Comparison of ENCODE assay signal across 19 cellular contexts in genomic region chr11:46002146-46002545, GRCh38.
"Had no signal": no experiment of that assay in that cellular context is flagged by ENCODE, and none has a peak within 500 bp of the region (broad histone marks: within the 10 kb centered on the region; RNA-seq: fewer than 3 reads in every experiment).

No MANE protein-coding gene starts in this region.

- H3K9me3 Mint-ChIP-seq: activated T-cell treated with anti-CD3 and anti-CD28 coated beads, Interleukin-2, amount 50 U/mL, for 4 hours; dendritic cell treated with granulocyte-macrophage colony-stimulating factor and Interleukin-4, amounts not matched to agents 40 ng/mL and 50 ng/mL, for 4 days; effector memory CD8-positive, alpha-beta T cell; naive thymus-derived CD8-positive, alpha-beta T cell; T-helper 2 cell treated with Interferon-gamma antibody and Interleukin-4, amounts not matched to agents 5 μg/mL and 100 μg/mL, for 36 hours; type B pancreatic cell had no signal

- H3K27ac ChIP-seq: prostate gland, right lobe of liver had no signal

- H3K36me3 Mint-ChIP-seq: type B pancreatic cell had no signal

- H3K9me3 ChIP-seq: prostate gland, right lobe of liver had no signal

- H3K4me3 Mint-ChIP-seq: activated T-cell treated with anti-CD3 and anti-CD28 coated beads, Interleukin-2, amount 50 U/mL, for 4 hours; dendritic cell treated with granulocyte-macrophage colony-stimulating factor and Interleukin-4, amounts not matched to agents 40 ng/mL and 50 ng/mL, for 4 days; effector memory CD8-positive, alpha-beta T cell; naive thymus-derived CD8-positive, alpha-beta T cell; T-helper 2 cell treated with Interferon-gamma antibody and Interleukin-4, amounts not matched to agents 5 μg/mL and 100 μg/mL, for 36 hours; type B pancreatic cell had no signal

- H3K4me1 ChIP-seq: prostate gland, right lobe of liver had no signal

- H3K27me3 ChIP-seq: right lobe of liver had no signal

- H3K27ac Mint-ChIP-seq: dendritic cell treated with granulocyte-macrophage colony-stimulating factor and Interleukin-4, amounts not matched to agents 40 ng/mL and 50 ng/mL, for 4 days; effector memory CD8-positive, alpha-beta T cell; naive thymus-derived CD8-positive, alpha-beta T cell; T-helper 2 cell treated with Interferon-gamma antibody and Interleukin-4, amounts not matched to agents 5 μg/mL and 100 μg/mL, for 36 hours; type B pancreatic cell had no signal

- ATAC-seq: activated T-cell treated with anti-CD3 and anti-CD28 coated beads, Interleukin-2, amount 50 U/mL, for 4 hours; effector memory CD8-positive, alpha-beta T cell; left colon; naive thymus-derived CD8-positive, alpha-beta T cell; right lobe of liver had no signal

- DNase-seq: activated CD4-positive, alpha-beta T cell treated with anti-CD3 and anti-CD28 coated beads, Interleukin-2, amount 50 U/mL, for 48 hours; activated CD4-positive, CD25-positive, alpha-beta regulatory T cell treated with anti-CD3 and anti-CD28 coated beads, Interleukin-2, amount 50 U/mL, for 72 hours; activated T-cell treated with anti-CD3 and anti-CD28 coated beads, Interleukin-2, amount 50 U/mL, for 4 hours; aorta; caudate nucleus; effector memory CD8-positive, alpha-beta T cell; erythroblast; glutamatergic neuron; left colon; naive thymus-derived CD8-positive, alpha-beta T cell; nucleus accumbens; right lobe of liver; stimulated activated CD4-positive, alpha-beta T cell treated with anti-CD3 and anti-CD28 coated beads, Interleukin-12 subunit alpha, Interleukin-12 subunit beta, amount 100 ng/mL, for 4 hours; stimulated activated naive CD4-positive, alpha-beta T cell treated with Interleukin-2 at 50 U/mL for 16 hours had no signal

- H3K36me3 ChIP-seq: prostate gland, right lobe of liver had no signal

- H3K4me3 ChIP-seq: lung, prostate gland, right lobe of liver had no signal

- H3K27me3 Mint-ChIP-seq: dendritic cell treated with granulocyte-macrophage colony-stimulating factor and Interleukin-4, amounts not matched to agents 40 ng/mL and 50 ng/mL, for 4 days; effector memory CD8-positive, alpha-beta T cell; naive thymus-derived CD8-positive, alpha-beta T cell; type B pancreatic cell had no signal
